ENCODE assay signal across 12 cellular contexts in genomic region chr15:85500729-85501128, GRCh38.
A peak's percentile ranks its signal among the peaks of the same experiment; 100 is the strongest.
DNase-seq lines count a peak whose midpoint lies in the region; ATAC-seq, FAIRE-seq and TF ChIP-seq lines count a peak whose summit lies in the region.
"Had no signal": no experiment of that assay in that cellular context is flagged by ENCODE, and none has a peak within 500 bp of the region (broad histone marks: within the 10 kb centered on the region; RNA-seq: fewer than 3 reads in every experiment).

No MANE protein-coding gene starts in this region.

- H2BK5ac ChIP-seq in trophoblast cell (ENCODE audit: low read depth, low read length, poor library complexity), result no peak overlapping the region

- no peak overlapping the region for H3K4me2 ChIP-seq in A549
- no peak overlapping the region for H3K4me2 ChIP-seq in trophoblast cell (ENCODE audit: low read length)

- WGBS in A549 (ENCODE audit: missing lambda C conversion rate), result 91% methylated on average over 4 of the region's 4 CpGs
- WGBS in trophoblast cell (ENCODE audit: extremely low coverage, insufficient coverage, insufficient read length), result no CpG with 5 or more reads among the region's 4 CpGs
- 66 to 71% methylated on average over 4 of the region's 4 CpGs for WGBS in upper lobe of left lung, 2 donors

- peak; percentile 63 for FAIRE-seq in A549 (lab: Jason Lieb, UNC)
- FAIRE-seq: bronchial epithelial cell had no signal

- no peak overlapping the region for H4K91ac ChIP-seq in trophoblast cell (ENCODE audit: low read depth, low read length)

- ATAC-seq in A549, result no peak
- ATAC-seq in upper lobe of left lung (ENCODE audit: low FRiP score in 2 of 2), result no peak

- H2AFZ ChIP-seq in trophoblast cell (ENCODE audit: insufficient read depth, low read length, poor library complexity), result no peak overlapping the region

- H4K8ac ChIP-seq in trophoblast cell (ENCODE audit: low read depth, low read length), result no peak overlapping the region

- H3K79me2 ChIP-seq in trophoblast cell (ENCODE audit: control insufficient read depth, insufficient read depth, low read length, poor library complexity), result no peaks in the 10 kb centered on the region

- no peak overlapping the region for H2BK12ac ChIP-seq in trophoblast cell (ENCODE audit: low read length)

- TF ChIP-seq POLR2A in A549 (IDR thresholded peaks at IDR 0.05; ENCODE audit: low read length) (no peak), upper lobe of left lung (IDR thresholded peaks at IDR 0.05) (no peak)

- H2BK120ac ChIP-seq in trophoblast cell (ENCODE audit: insufficient read depth, low read length, poor library complexity), result no peak overlapping the region

- H4K12ac ChIP-seq in trophoblast cell (ENCODE audit: low read depth, low read length), result no peak overlapping the region

- CTCF ChIA-PET in A549 (lab: Yijun Ruan, JAX), result interaction anchor here (1.1 to 9.6 kb wide), 7 partner anchors 8 to 210 kb away, joined by 3 to 56 read pairs (median 7); no protein-coding TSS in a partner anchor

- no peak overlapping the region for H3K9ac ChIP-seq in trophoblast cell (ENCODE audit: low read length)

- H3K9me3 ChIP-seq in A549, result no peaks in the 10 kb centered on the region
- H3K9me3 ChIP-seq in muscle layer of duodenum (ENCODE audit: control insufficient read depth in 1 of 2, low read length in 2 of 2), result no peaks in the 10 kb centered on the region
- H3K9me3 ChIP-seq in trophoblast cell (ENCODE audit: insufficient read depth, low read depth, low read length), result no peaks in the 10 kb centered on the region
- H3K9me3 ChIP-seq in upper lobe of left lung, result no peaks in the 10 kb centered on the region

- H3K4me1 ChIP-seq in A549 (peaks cover 53% of the 10 kb centered on the region), muscle layer of duodenum (ENCODE audit: control insufficient read depth in 1 of 2, insufficient read depth in 2 of 2, low read length in 2 of 2) (peaks cover 12 to 59% of the 10 kb centered on the region in 2 donors), trophoblast cell (ENCODE audit: control insufficient read depth in 1 of 2, insufficient read depth in 2 of 2, low read length in 2 of 2) (peaks cover 6 to 13% of the 10 kb centered on the region in 2 experiments), upper lobe of left lung (peaks cover 24 to 44% (median 40%) of the 10 kb centered on the region in 4 donors)

- H3K27me3 ChIP-seq in muscle layer of duodenum (ENCODE audit: low read depth, low read length) (no peaks in the 10 kb centered on the region), trophoblast cell (ENCODE audit: insufficient read depth, low read length) (no peaks in the 10 kb centered on the region), upper lobe of left lung (no peaks in the 10 kb centered on the region), dorsolateral prefrontal cortex (peaks cover 0 to 4% (median 0%) of the 10 kb centered on the region in 45 donors)

- H3K4me3 ChIP-seq in A549 (no peak overlapping the region), fibroblast of pulmonary artery (replicated peaks; ENCODE audit: low read depth, low read length) (no peak overlapping the region), muscle layer of duodenum (ENCODE audit: low read depth in 1 of 2, low read length in 2 of 2) (no peak overlapping the region), trophoblast cell (ENCODE audit: low read depth, low read length) (no peak overlapping the region), upper lobe of left lung (no peak overlapping the region), dorsolateral prefrontal cortex (no peak overlapping the region)

- no peak for TF ChIP-seq RAD21 in A549 (conservative IDR thresholded peaks at IDR 0.05 in 1 of 2, IDR thresholded peaks at IDR 0.05 in 1 of 2)

- no peak overlapping the region for H2AK5ac ChIP-seq in trophoblast cell (ENCODE audit: low read length)

- H3K18ac ChIP-seq in trophoblast cell (ENCODE audit: low read length), result no peak overlapping the region

- peaks cover 2% of the 10 kb centered on the region for H3K79me1 ChIP-seq in trophoblast cell (ENCODE audit: low read length)

- POLR2A ChIA-PET in A549 (lab: Yijun Ruan, JAX), result no interaction called here

- intact Hi-C loops in dorsolateral prefrontal cortex (cut with DNase I), result no loop called here

- H3K27ac ChIP-seq in A549 (no peak overlapping the region), muscle layer of duodenum (ENCODE audit: low read length) (peak overlapping the region; percentile 34), trophoblast cell (ENCODE audit: low read depth, low read length) (no peak overlapping the region), upper lobe of left lung (peak overlapping the region in 2 of 4 donors; percentile 40 to 65), dorsolateral prefrontal cortex (no peak overlapping the region)
- H3K27ac ChIP-seq: epithelial cell of prostate had no signal

- no peak overlapping the region for H3K23ac ChIP-seq in trophoblast cell (ENCODE audit: low read length)

- H3K4ac ChIP-seq in trophoblast cell (ENCODE audit: low read depth, low read length), result no peak overlapping the region

- DNase-seq in A549 (ENCODE audit: low read depth in 1 of 2, low spot score in 1 of 2) (no peak), NCI-H69 (lab: John Stamatoyannopoulos, UW) (peak; percentile 28), fibroblast of pulmonary artery (ENCODE audit: low read depth) (peak; percentile 76), trophoblast cell (no peak), SKM-1 (lab: John Stamatoyannopoulos, UW; ENCODE audit: unreplicated experiment) (no peak), upper lobe of left lung (no peak), dorsolateral prefrontal cortex (no peak)
- DNase-seq: activated gamma-delta T cell treated with Interleukin-2 at 50 U/mL for 16 hours, NCI-H1436 treated with DMSO at 0.1 percent for 48 hours had no signal

- no peak overlapping the region for H3K14ac ChIP-seq in trophoblast cell (ENCODE audit: low read length)

- H3K36me3 ChIP-seq in muscle layer of duodenum (ENCODE audit: control insufficient read depth in 1 of 2, insufficient read depth in 2 of 2, low read length in 2 of 2), result no peaks in the 10 kb centered on the region
- H3K36me3 ChIP-seq in trophoblast cell (ENCODE audit: control insufficient read depth in 1 of 2, insufficient read depth in 2 of 2, low read length in 2 of 2), result no peaks in the 10 kb centered on the region
- no peaks in the 10 kb centered on the region for H3K36me3 ChIP-seq in upper lobe of left lung

- no peak for TF ChIP-seq CTCF in A549 (IDR thresholded peaks at IDR 0.05)
- TF ChIP-seq CTCF in fibroblast of pulmonary artery (IDR thresholded peaks at IDR 0.05; ENCODE audit: low read length, missing control alignments), result no peak
- no peak for TF ChIP-seq CTCF in upper lobe of left lung (IDR thresholded peaks at IDR 0.05)
- TF ChIP-seq CTCF in dorsolateral prefrontal cortex (IDR thresholded peaks at IDR 0.05 in 54 of 56, conservative IDR thresholded peaks at IDR 0.05 in 2 of 56; ENCODE audit: low read depth in 1 of 56, partially characterized antibody in 56 of 56), result no peak

- no peak for TF ChIP-seq EP300 in A549 (IDR thresholded peaks at IDR 0.05)
- no peak for TF ChIP-seq EP300 in upper lobe of left lung (IDR thresholded peaks at IDR 0.05)

TF ChIP-seq in A549, 52 proteins besides CTCF, POLR2A, EP300 and RAD21:
- TF ChIP-seq HMGXB4 (CRISPR knock-in tag; IDR thresholded peaks at IDR 0.05; ENCODE audit: borderline replicate concordance) (no peak), ZC3H11A (IDR thresholded peaks at IDR 0.05) (no peak), NR3C1 (IDR thresholded peaks at IDR 0.05) (no peak), FOSL2 (IDR thresholded peaks at IDR 0.05) (no peak), FOSL2 (CRISPR knock-in tag; IDR thresholded peaks at IDR 0.05) (no peak)

Comparison
In these comparisons a context has a peak if more than half of its experiments do, and no peak if none do; other contexts are left out.
1. DNase-seq: peak in NCI-H69 (single experiment) and fibroblast of pulmonary artery (single experiment); none in A549 (0 of 2), trophoblast cell (0 of 2), SKM-1 (single experiment), upper lobe of left lung (0 of 2) and dorsolateral prefrontal cortex (0 of 10).